ENCODE assay signal across 8 cellular contexts in genomic region chr17:50027639-50028206, GRCh38. TPM values are rescaled to one million over a fixed set of nuclear protein-coding genes. Genes with fewer than 3 reads are reported as not detected.
A peak's percentile ranks its signal among the peaks of the same experiment; 100 is the strongest.
DNase-seq lines count a peak whose midpoint lies in the region; ATAC-seq and TF ChIP-seq lines count a peak whose summit lies in the region.

No MANE protein-coding gene starts in this region.

- H3K4me1 ChIP-seq in body of pancreas: peaks cover 14% of the 10 kb centered on the region
- peaks cover 0 to 7% (median 1%) of the 10 kb centered on the region in 4 donors for H3K4me1 ChIP-seq in liver (ENCODE audit: control insufficient read depth in 4 of 4, insufficient read depth in 4 of 4, low read length in 3 of 4)
- H3K4me1 ChIP-seq in urinary bladder (ENCODE audit: insufficient read depth): no peaks in the 10 kb centered on the region

- TF ChIP-seq RAD21 in liver (IDR thresholded peaks at IDR 0.05): no peak

- DNase-seq in AG08395 (ENCODE audit: low spot score) (peak; percentile 95), HS-27A (ENCODE audit: low read depth) (peak; percentile 95), body of pancreas (peak; percentile 34 to 65 (median 45)), NCI-H1694 treated with DMSO at 0.1 percent for 48 hours (lab: John Stamatoyannopoulos, UW) (no peak)

- intact Hi-C loops in body of pancreas (cut with DNase I): loop anchor here (5.0 kb wide), 1 partner anchor 60 kb away; no protein-coding TSS in a partner anchor

- peak; percentile 28 for ATAC-seq in body of pancreas
- no peak for ATAC-seq in HG02759 (IDR thresholded peaks at IDR 0.05; ENCODE audit: unreplicated experiment)
- ATAC-seq in GM18858 (IDR thresholded peaks at IDR 0.05; ENCODE audit: unreplicated experiment): no peak

- 37 to 77% methylated on average over 9 to 14 of the region's 14 CpGs for WGBS in body of pancreas, 2 donors
- 49% methylated on average over 14 of the region's 14 CpGs for WGBS in liver
- 37% methylated on average over 14 of the region's 14 CpGs for WGBS in urinary bladder

- H3K9me3 ChIP-seq in body of pancreas (no peaks in the 10 kb centered on the region), liver (ENCODE audit: control insufficient read depth in 4 of 4, low read length in 3 of 4) (no peaks in the 10 kb centered on the region)

- H3K4me3 ChIP-seq in body of pancreas (no peak overlapping the region), liver (ENCODE audit: low read depth in 1 of 3, low read length in 3 of 3) (no peak overlapping the region), urinary bladder (ENCODE audit: low read depth, low read length) (peak overlapping the region; percentile 20)

- TF ChIP-seq CTCF in body of pancreas (IDR thresholded peaks at IDR 0.05) (no peak), liver (IDR thresholded peaks at IDR 0.05; ENCODE audit: low read depth, low read length, missing input control) (no peak)

- TF ChIP-seq POLR2A in body of pancreas (IDR thresholded peaks at IDR 0.05): no peak

- no peak overlapping the region for H3K9ac ChIP-seq in liver (ENCODE audit: low read depth in 1 of 2, low read length in 2 of 2)

- no peaks in the 10 kb centered on the region for H3K36me3 ChIP-seq in body of pancreas (replicated peaks in 1 of 2; ENCODE audit: insufficient read depth in 1 of 2, low read depth in 2 of 2)
- no peaks in the 10 kb centered on the region for H3K36me3 ChIP-seq in liver (ENCODE audit: control insufficient read depth in 4 of 4, insufficient read depth in 3 of 4, low read depth in 1 of 4, low read length in 3 of 4)
- H3K36me3 ChIP-seq in urinary bladder (ENCODE audit: insufficient read depth): no peaks in the 10 kb centered on the region

- H3K27ac ChIP-seq in body of pancreas (peak overlapping the region in 1 of 4 donors; percentile 29), liver (ENCODE audit: low read depth in 1 of 2, low read length in 2 of 2) (no peak overlapping the region), urinary bladder (ENCODE audit: low read depth) (peak overlapping the region; percentile 71)

- no peaks in the 10 kb centered on the region for H3K27me3 ChIP-seq in body of pancreas
- peaks cover 0 to 2% (median 1%) of the 10 kb centered on the region in 4 donors for H3K27me3 ChIP-seq in liver (ENCODE audit: control insufficient read depth in 4 of 4, insufficient read depth in 4 of 4, low read length in 3 of 4)

TF ChIP-seq in liver, 16 proteins besides CTCF, POLR2A, EP300 and RAD21:
- no peak for TF ChIP-seq GABPA (IDR thresholded peaks at IDR 0.05 in 1 of 2, conservative IDR thresholded peaks at IDR 0.05 in 1 of 2)
- TF ChIP-seq NR2F2 (IDR thresholded peaks at IDR 0.05): peak; percentile 41
- no peak for TF ChIP-seq FOXA1 (IDR thresholded peaks at IDR 0.05)
- peak in 1 of 2 donors; percentile 14 for TF ChIP-seq RXRA (IDR thresholded peaks at IDR 0.05)
- no peak for TF ChIP-seq REST (IDR thresholded peaks at IDR 0.05)
- TF ChIP-seq YY1 (IDR thresholded peaks at IDR 0.05): no peak

RNA-seq across cellular contexts. Expression of gene ITGA3, which starts 28.2 kb away (rescaled TPM):
- total RNA-seq in body of pancreas: 10 to 100 TPM; 31.0 to 36.3 TPM
- total RNA-seq in liver: 1 to 10 TPM in 1 of 2 donors, under 1 TPM in 1; 0.79 to 4.4 TPM
- 1 to 10 TPM; 1.1 to 1.8 TPM for polyA plus RNA-seq in liver
- 26.0 TPM for total RNA-seq in urinary bladder
- polyA plus RNA-seq in urinary bladder: 54.9 TPM

RNA-seq across cellular contexts. Expression of gene DLX3, which starts 32.7 kb away (rescaled TPM):
- total RNA-seq in body of pancreas: not detected
- not detected for total RNA-seq in liver
- not detected for polyA plus RNA-seq in liver
- total RNA-seq in urinary bladder: not detected
- 0.16 TPM for polyA plus RNA-seq in urinary bladder

RNA-seq across cellular contexts. Expression of gene DLX4, which starts 58.7 kb away (rescaled TPM):
- total RNA-seq in body of pancreas: not detected
- total RNA-seq in liver: not detected
- polyA plus RNA-seq in liver: not detected
- not detected for total RNA-seq in urinary bladder
- 0.20 TPM for polyA plus RNA-seq in urinary bladder
